Comparison of ENCODE assay signal across 8 cellular contexts in genomic region chr5:179762079-179762780, GRCh38. TPM values are rescaled to one million over a fixed set of nuclear protein-coding genes. Genes with fewer than 3 reads are reported as not detected.
A peak's percentile ranks its signal among the peaks of the same experiment; 100 is the strongest.
DNase-seq lines count a peak whose midpoint lies in the region; ATAC-seq and TF ChIP-seq lines count a peak whose summit lies in the region.

No MANE protein-coding gene starts in this region.

- H3K9me3 ChIP-seq in DND-41 (ENCODE audit: insufficient read depth, low read length, severe bottlenecking) (no peaks in the 10 kb centered on the region), HEK293 (ENCODE audit: control insufficient read depth, insufficient read depth, low read depth, low read length) (no peaks in the 10 kb centered on the region), SK-N-SH (no peaks in the 10 kb centered on the region)

- H3K4me3 ChIP-seq in DND-41 (ENCODE audit: low read depth in 1 of 2, low read length in 2 of 2) (no peak overlapping the region), HEK293 (ENCODE audit: low read depth, low read length) (no peak overlapping the region), SK-N-SH (ENCODE audit: low read depth in 2 of 2, low read length in 1 of 2) (no peak overlapping the region), epithelial cell of esophagus (ENCODE audit: low read length) (no peak overlapping the region), rectal smooth muscle tissue (ENCODE audit: low read length) (no peak overlapping the region)

- peak; percentile 47 for DNase-seq in DND-41
- DNase-seq in SK-N-SH, result peak; percentile 39
- peak; percentile 38 for DNase-seq in epithelial cell of esophagus (ENCODE audit: low read depth)
- DNase-seq in NK-92 treated with Interleukin-12 subunit alpha and Interleukin-12 subunit beta, amount 100 ng/mL, for 24 hours (lab: John Stamatoyannopoulos, UW), result no peak
- DNase-seq in stimulated activated CD8-positive, alpha-beta memory T cell treated with anti-CD3 and anti-CD28 coated beads, Interleukin-4, amount 100 ng/mL, for 48 hours, result no peak

- ATAC-seq in DND-41 (ENCODE audit: insufficient read depth, low read depth) (peak; percentile 75), GM21381 (IDR thresholded peaks at IDR 0.05; ENCODE audit: unreplicated experiment) (no peak)

- H2AFZ ChIP-seq in DND-41 (ENCODE audit: low read depth, low read length) (no peak overlapping the region), SK-N-SH (ENCODE audit: low read depth) (no peak overlapping the region)

- no peaks in the 10 kb centered on the region for H3K27me3 ChIP-seq in DND-41 (ENCODE audit: insufficient read depth, low read length, poor library complexity)
- H3K27me3 ChIP-seq in SK-N-SH (ENCODE audit: insufficient read depth), result no peaks in the 10 kb centered on the region
- no peaks in the 10 kb centered on the region for H3K27me3 ChIP-seq in rectal smooth muscle tissue (ENCODE audit: control insufficient read depth, insufficient read depth, low read length)

- H3F3A ChIP-seq in SK-N-SH (replicated peaks; ENCODE audit: insufficient read depth), result peaks cover 44% of the 10 kb centered on the region

- CTCF ChIA-PET in HEK293 (lab: Yijun Ruan, JAX) (interaction anchor here (0.6 to 2.7 kb wide), 27 partner anchors 7 to 141 kb away, joined by 3 to 17 read pairs (median 4); partner anchors contain the start of genes LTC4S, MAML1 and MRNIP), SK-N-SH (lab: Yijun Ruan, JAX) (interaction anchor here (0.6 to 3.1 kb wide), 27 partner anchors 9 to 149 kb away, joined by 3 to 67 read pairs (median 5); partner anchors contain the start of gene LTC4S)

- H3K9me2 ChIP-seq in SK-N-SH, result no peaks in the 10 kb centered on the region

- H3K27ac ChIP-seq in DND-41 (ENCODE audit: low read length) (no peak overlapping the region), HEK293 (ENCODE audit: extremely low read depth, low read depth, low read length) (no peak overlapping the region), SK-N-SH (ENCODE audit: low read depth in 2 of 2, low read length in 1 of 2) (peak overlapping the region; percentile 41 to 88; a peak in 3 of 4 replicates), rectal smooth muscle tissue (ENCODE audit: low read depth, low read length) (peak overlapping the region; percentile 12)

- H3K4me1 ChIP-seq in DND-41 (ENCODE audit: insufficient read depth, low read length), result peaks cover 18% of the 10 kb centered on the region
- H3K4me1 ChIP-seq in HEK293 (ENCODE audit: control insufficient read depth, insufficient read depth, low read length), result peaks cover 13% of the 10 kb centered on the region
- peaks cover 38 to 50% of the 10 kb centered on the region in 2 experiments for H3K4me1 ChIP-seq in SK-N-SH (ENCODE audit: control insufficient read depth in 1 of 2, insufficient read depth in 2 of 2, low read depth in 1 of 2, low read length in 1 of 2)
- H3K4me1 ChIP-seq in rectal smooth muscle tissue (ENCODE audit: control insufficient read depth, insufficient read depth, low read length), result peaks cover 24% of the 10 kb centered on the region

- TF ChIP-seq CTCF in DND-41 (IDR thresholded peaks at IDR 0.05; ENCODE audit: borderline replicate concordance, extremely low read depth, low read length, poor library complexity, severe bottlenecking) (no peak), HEK293 (tag by site-specific recombination; IDR thresholded peaks at IDR 0.05) (no peak), SK-N-SH (IDR thresholded peaks at IDR 0.05) (no peak), epithelial cell of esophagus (IDR thresholded peaks at IDR 0.05; ENCODE audit: insufficient read depth, low read depth, low read length, missing control alignments) (no peak)

- H3K4me2 ChIP-seq in DND-41 (ENCODE audit: insufficient read depth, low read length) (no peak overlapping the region), SK-N-SH (peak overlapping the region; percentile 70)

- peaks cover 83% of the 10 kb centered on the region for H4K20me1 ChIP-seq in DND-41 (ENCODE audit: insufficient read depth, low read length)
- peaks cover 56% of the 10 kb centered on the region for H4K20me1 ChIP-seq in SK-N-SH (ENCODE audit: insufficient read depth)

- H3K36me3 ChIP-seq in DND-41 (ENCODE audit: insufficient read depth, low read length) (peaks cover 28% of the 10 kb centered on the region), HEK293 (ENCODE audit: control insufficient read depth in 2 of 2, insufficient read depth in 1 of 2, low read length in 2 of 2) (peaks cover 5 to 22% of the 10 kb centered on the region in 2 experiments), SK-N-SH (replicated peaks in 1 of 2; ENCODE audit: control insufficient read depth in 1 of 2, insufficient read depth in 2 of 2, low read length in 1 of 2) (peaks cover 5 to 6% of the 10 kb centered on the region in 2 experiments), rectal smooth muscle tissue (ENCODE audit: control insufficient read depth, insufficient read depth, low read length) (peaks cover 7% of the 10 kb centered on the region)

- no peak for TF ChIP-seq RAD21 in SK-N-SH (IDR thresholded peaks at IDR 0.05; ENCODE audit: low read length)

- no peak for TF ChIP-seq EP300 in SK-N-SH (IDR thresholded peaks at IDR 0.05; ENCODE audit: borderline replicate concordance in 1 of 2, low read depth in 1 of 2, low read length in 1 of 2)

- POLR2A ChIA-PET in HEK293 (lab: Yijun Ruan, JAX), result interaction anchor here (1.2 to 2.8 kb wide), 4 partner anchors 25 to 139 kb away, joined by 3 to 11 read pairs (median 4); partner anchors contain the start of gene HNRNPH1
- POLR2A ChIA-PET in SK-N-SH (lab: Yijun Ruan, JAX), result interaction anchor here (1.0 kb wide), 1 partner anchor 32 kb away, joined by 3 read pairs; the partner anchor contains the start of gene LTC4S

- WGBS in SK-N-SH (ENCODE audit: low lambda C conversion rate), result 70% methylated on average over 10 of the region's 10 CpGs

- no peak overlapping the region for H3K9ac ChIP-seq in DND-41 (ENCODE audit: low read depth, low read length)
- no peak overlapping the region for H3K9ac ChIP-seq in SK-N-SH
- H3K9ac ChIP-seq in rectal smooth muscle tissue (ENCODE audit: low read length), result no peak overlapping the region

- H3K79me2 ChIP-seq in DND-41 (ENCODE audit: insufficient read depth, low read length) (peaks cover 93% of the 10 kb centered on the region), SK-N-SH (ENCODE audit: insufficient read depth) (peaks cover 74% of the 10 kb centered on the region)

TF ChIP-seq in HEK293, 187 proteins besides CTCF, POLR2A, EP300 and RAD21 (continues in another document):
- TF ChIP-seq ZNF600 (tag by site-specific recombination; IDR thresholded peaks at IDR 0.05), result peak; percentile 62; the same call in 1 of the 2 replicates
- 0 out of 2 replicates have a peak, but pooled peaks have one; percentile 34 for TF ChIP-seq ZFHX2 (tag by site-specific recombination; conservative IDR thresholded peaks at IDR 0.05)
- TF ChIP-seq GLIS1 (tag by site-specific recombination; IDR thresholded peaks at IDR 0.05), result peak; percentile 94
- no peak for TF ChIP-seq ZNF510 (tag by site-specific recombination; IDR thresholded peaks at IDR 0.05; ENCODE audit: insufficient replicate concordance)
- TF ChIP-seq INSM2 (tag by site-specific recombination; IDR thresholded peaks at IDR 0.05), result 0 out of 2 replicates have a peak, but pooled peaks have one; percentile 23
- no peak for TF ChIP-seq ZNF155 (tag by site-specific recombination; IDR thresholded peaks at IDR 0.05)

TF ChIP-seq in SK-N-SH, 30 proteins besides CTCF, POLR2A, EP300 and RAD21:
- TF ChIP-seq NFIC (IDR thresholded peaks at IDR 0.05; ENCODE audit: borderline replicate concordance) (no peak), MAX (IDR thresholded peaks at IDR 0.05; ENCODE audit: low read depth) (no peak), MXI1 (IDR thresholded peaks at IDR 0.05; ENCODE audit: low read depth, low read length) (peak; percentile 54; the same call in 1 of the 2 replicates), REST (IDR thresholded peaks at IDR 0.05; ENCODE audit: low read depth, low read length) (no peak)
TF ChIP-seq in SK-N-SH: peak in this region for 1.

RNA-seq across cellular contexts. Expression of gene MAML1, which starts 29.6 kb away (rescaled TPM):
- 4.4 and 8.1 TPM in 2 replicates for polyA plus RNA-seq in SK-N-SH (2012; rRNA removed)
- polyA plus RNA-seq in SK-N-SH (2012; cell fraction: cytosol; rRNA removed), result 4.1 and 5.5 TPM in 2 replicates
- polyA plus RNA-seq in SK-N-SH (2012; cell fraction: nucleus; rRNA removed), result 11.6 and 12.4 TPM in 2 replicates

RNA-seq across cellular contexts. Expression of gene LTC4S, which starts 31.6 kb away (rescaled TPM):
- 0.34 and 0.43 TPM in 2 replicates for polyA plus RNA-seq in SK-N-SH (2012; rRNA removed)
- 0.14 TPM in 1 of 2 replicates, not detected in the other for polyA plus RNA-seq in SK-N-SH (2012; cell fraction: cytosol; rRNA removed)
- 0.67 and 0.75 TPM in 2 replicates for polyA plus RNA-seq in SK-N-SH (2012; cell fraction: nucleus; rRNA removed)

RNA-seq across cellular contexts. Expression of gene MGAT4B, which starts 44.4 kb away (rescaled TPM):
- 174 and 190 TPM in 2 replicates for polyA plus RNA-seq in SK-N-SH (2012; rRNA removed)
- polyA plus RNA-seq in SK-N-SH (2012; cell fraction: cytosol; rRNA removed), result 120 and 170 TPM in 2 replicates
- 434 and 545 TPM in 2 replicates for polyA plus RNA-seq in SK-N-SH (2012; cell fraction: nucleus; rRNA removed)

RNA-seq across cellular contexts. Expression of gene SQSTM1, which starts 58.5 kb away (rescaled TPM):
- polyA plus RNA-seq in SK-N-SH (2012; rRNA removed), result 181 and 185 TPM in 2 replicates
- polyA plus RNA-seq in SK-N-SH (2012; cell fraction: cytosol; rRNA removed), result 98.5 and 121 TPM in 2 replicates
- 413 and 442 TPM in 2 replicates for polyA plus RNA-seq in SK-N-SH (2012; cell fraction: nucleus; rRNA removed)

Comparison
In these comparisons a context has a peak if more than half of its experiments do, and no peak if none do; other contexts are left out.
1. DNase-seq: peak in DND-41 (single experiment), SK-N-SH (single experiment) and epithelial cell of esophagus (single experiment); none in NK-92 treated with Interleukin-12 subunit alpha and Interleukin-12 subunit beta, amount 100 ng/mL, for 24 hours (single experiment) and stimulated activated CD8-positive, alpha-beta memory T cell treated with anti-CD3 and anti-CD28 coated beads, Interleukin-4, amount 100 ng/mL, for 48 hours (single experiment).
2. H3K27ac ChIP-seq: peak in SK-N-SH (2 of 2) and rectal smooth muscle tissue (single experiment); none in DND-41 (single experiment) and HEK293 (single experiment).